ENCODE assay signal across 11 cellular contexts in genomic region chr1:246961939-246962373, GRCh38. TPM values are rescaled to one million over a fixed set of nuclear protein-coding genes. Genes with fewer than 3 reads are reported as not detected.
A peak's percentile ranks its signal among the peaks of the same experiment; 100 is the strongest.
DNase-seq lines count a peak whose midpoint lies in the region; ATAC-seq, FAIRE-seq and TF ChIP-seq lines count a peak whose summit lies in the region.
"Had no signal": no experiment of that assay in that cellular context is flagged by ENCODE, and none has a peak within 500 bp of the region (broad histone marks: within the 10 kb centered on the region; RNA-seq: fewer than 3 reads in every experiment).

No MANE protein-coding gene starts in this region.

- no peak for TF ChIP-seq CTCF in foreskin fibroblast (IDR thresholded peaks at IDR 0.05; ENCODE audit: low read depth, low read length)

- intact Hi-C loops in sciatic nerve (cut with DNase I) = no loop called here

- H3K4me3 ChIP-seq in foreskin fibroblast (ENCODE audit: low read depth in 1 of 2, low read length in 2 of 2) = no peak overlapping the region
- H3K4me3 ChIP-seq: skin epidermis had no signal

- DNase-seq in NOMO-1 (lab: John Stamatoyannopoulos, UW; ENCODE audit: unreplicated experiment in 2 of 2) = peak; percentile 94 to 95
- DNase-seq in foreskin fibroblast = peak; percentile 18 to 26
- DNase-seq in sciatic nerve (ENCODE audit: low spot score) = no peak
- DNase-seq in islet precursor cell = no peak
- DNase-seq in stimulated activated CD4-positive, alpha-beta T cell treated with anti-CD3 and anti-CD28 coated beads, Interleukin-15, amount 100 ng/mL, for 24 hours = no peak
- DNase-seq in H54 (ENCODE audit: insufficient read length, low spot score) = no peak
- DNase-seq: Calu3, endodermal cell had no signal

- TF ChIP-seq POLR2A in H54 (IDR thresholded peaks at IDR 0.05; ENCODE audit: low read depth, low read length) = no peak

- FAIRE-seq in H54 (lab: Jason Lieb, UNC) = no peak

- ATAC-seq in GM18868 (IDR thresholded peaks at IDR 0.05; ENCODE audit: unreplicated experiment) = peak; percentile 16
- peak; percentile 75 for ATAC-seq in sciatic nerve
- no peak for ATAC-seq in HG03045 (IDR thresholded peaks at IDR 0.05; ENCODE audit: unreplicated experiment)

RNA-seq across cellular contexts. Expression of gene AHCTF1, which starts 30.2 kb away (rescaled TPM):
- 46.4 TPM for total RNA-seq in sciatic nerve

RNA-seq across cellular contexts. Expression of gene ZNF695, which starts 45.9 kb away (rescaled TPM):
- total RNA-seq in sciatic nerve = 0.18 TPM

Comparison
In these comparisons a context has a peak if more than half of its experiments do, and no peak if none do; other contexts are left out.
1. DNase-seq: peak in NOMO-1 (2 of 2) and foreskin fibroblast (2 of 2); none in sciatic nerve (single experiment), islet precursor cell (single experiment), stimulated activated CD4-positive, alpha-beta T cell treated with anti-CD3 and anti-CD28 coated beads, Interleukin-15, amount 100 ng/mL, for 24 hours (single experiment) and H54 (single experiment).